In genomic region chr18:48093104-48093503, GRCh38 we compare ENCODE assay signal across 26 cellular contexts.
"Had no signal": no experiment of that assay in that cellular context is flagged by ENCODE, and none has a peak within 500 bp of the region (broad histone marks: within the 10 kb centered on the region; RNA-seq: fewer than 3 reads in every experiment).

No MANE protein-coding gene starts in this region.

- H3K27ac Mint-ChIP-seq: naive thymus-derived CD8-positive, alpha-beta T cell; natural killer cell treated with Interleukin-12 subunit alpha and Interleukin-12 subunit beta and Interleukin-15 and Interleukin-18, amount 100 ng/mL, for 72 hours; neural progenitor cell; progenitor cell of endocrine pancreas; stimulated activated naive B cell treated with anti-CD40 and anti-IgM and Interleukin-4, amounts not matched to agents 10 μg/mL and 1 μg/mL and 100 μg/mL, for 72 hours; stimulated activated naive CD8-positive, alpha-beta T cell treated with anti-CD3 and anti-CD28 coated beads, Interleukin-15, Interleukin-2, amounts not matched to agents 100 ng/mL and 50 ng/mL, for 24 hours had no signal

- H3K36me3 Mint-ChIP-seq: naive thymus-derived CD8-positive, alpha-beta T cell; natural killer cell treated with Interleukin-12 subunit alpha and Interleukin-12 subunit beta and Interleukin-15 and Interleukin-18, amount 100 ng/mL, for 72 hours; neural progenitor cell; stimulated activated naive B cell treated with anti-CD40 and anti-IgM and Interleukin-4, amounts not matched to agents 10 μg/mL and 1 μg/mL and 100 μg/mL, for 72 hours had no signal

- H3K27ac ChIP-seq: neural progenitor cell, ovary, parathyroid adenoma, psoas muscle, right lobe of liver, sigmoid colon, stomach, thoracic aorta, thyroid gland, tibial nerve, upper lobe of left lung, vagina had no signal

- H3K4me3 ChIP-seq: neural progenitor cell, ovary, psoas muscle, right lobe of liver, sigmoid colon, stomach, thoracic aorta, thyroid gland, tibial nerve, upper lobe of left lung, vagina had no signal

- H2AFZ ChIP-seq: neural progenitor cell, parathyroid adenoma had no signal

- H3K9me3 ChIP-seq: ovary, psoas muscle, right lobe of liver, sigmoid colon, stomach, thoracic aorta, thyroid gland, tibial nerve, upper lobe of left lung, vagina had no signal

- H3K4me1 ChIP-seq: neural progenitor cell, parathyroid adenoma, psoas muscle, right lobe of liver, sigmoid colon, stomach, upper lobe of left lung, vagina had no signal

- ATAC-seq: naive thymus-derived CD8-positive, alpha-beta T cell; natural killer cell treated with Interleukin-12 subunit alpha and Interleukin-12 subunit beta and Interleukin-15 and Interleukin-18, amount 100 ng/mL, for 72 hours; psoas muscle; right cardiac atrium; right lobe of liver; stimulated activated naive B cell treated with anti-CD40 and anti-IgM and Interleukin-4, amounts not matched to agents 10 μg/mL and 1 μg/mL and 100 μg/mL, for 72 hours had no signal

- H3K4me3 Mint-ChIP-seq: naive thymus-derived CD8-positive, alpha-beta T cell; natural killer cell treated with Interleukin-12 subunit alpha and Interleukin-12 subunit beta and Interleukin-15 and Interleukin-18, amount 100 ng/mL, for 72 hours; stimulated activated naive B cell treated with anti-CD40 and anti-IgM and Interleukin-4, amounts not matched to agents 10 μg/mL and 1 μg/mL and 100 μg/mL, for 72 hours; stimulated activated naive CD8-positive, alpha-beta T cell treated with anti-CD3 and anti-CD28 coated beads, Interleukin-15, Interleukin-2, amounts not matched to agents 100 ng/mL and 50 ng/mL, for 24 hours had no signal

- H3K36me3 ChIP-seq: neural progenitor cell, ovary, right lobe of liver, sigmoid colon, stomach, thoracic aorta, thyroid gland, tibial nerve, upper lobe of left lung, vagina had no signal

- H3K4me1 Mint-ChIP-seq: naive thymus-derived CD8-positive, alpha-beta T cell; stimulated activated naive B cell treated with anti-CD40 and anti-IgM and Interleukin-4, amounts not matched to agents 10 μg/mL and 1 μg/mL and 100 μg/mL, for 72 hours had no signal

- H3K4me2 ChIP-seq: neural progenitor cell had no signal

- DNase-seq: naive thymus-derived CD8-positive, alpha-beta T cell; occipital lobe; ovary; psoas muscle; right cardiac atrium; right lobe of liver; sigmoid colon; small intestine; stimulated activated CD4-positive, alpha-beta T cell treated with anti-CD3 and anti-CD28 coated beads, Interleukin-15, amount 100 ng/mL, for 24 hours; stimulated activated CD4-positive, alpha-beta T cell treated with anti-CD3 and anti-CD28 coated beads, Interleukin-2, amount 100 ng/mL, for 24 hours; stimulated activated CD4-positive, alpha-beta T cell treated with anti-CD3 and anti-CD28 coated beads, Interleukin-2, amount 100 ng/mL, for 48 hours; stimulated activated CD4-positive, alpha-beta T cell treated with anti-CD3 and anti-CD28 coated beads, Interleukin-4, amount 100 ng/mL, for 24 hours; stimulated activated naive B cell treated with anti-CD40 and anti-IgM and Interleukin-4, amounts not matched to agents 10 μg/mL and 1 μg/mL and 100 μg/mL, for 72 hours; stimulated activated naive CD4-positive, alpha-beta T cell treated with Interleukin-2 at 50 U/mL for 16 hours; stomach; thyroid gland; trophoblast cell; upper lobe of left lung had no signal

- H3K79me2 ChIP-seq: parathyroid adenoma had no signal

- H3K9me3 Mint-ChIP-seq: naive thymus-derived CD8-positive, alpha-beta T cell; natural killer cell treated with Interleukin-12 subunit alpha and Interleukin-12 subunit beta and Interleukin-15 and Interleukin-18, amount 100 ng/mL, for 72 hours; neural progenitor cell; stimulated activated naive B cell treated with anti-CD40 and anti-IgM and Interleukin-4, amounts not matched to agents 10 μg/mL and 1 μg/mL and 100 μg/mL, for 72 hours; stimulated activated naive CD8-positive, alpha-beta T cell treated with anti-CD3 and anti-CD28 coated beads, Interleukin-15, Interleukin-2, amounts not matched to agents 100 ng/mL and 50 ng/mL, for 24 hours had no signal
